In the genomic region with DNA sequence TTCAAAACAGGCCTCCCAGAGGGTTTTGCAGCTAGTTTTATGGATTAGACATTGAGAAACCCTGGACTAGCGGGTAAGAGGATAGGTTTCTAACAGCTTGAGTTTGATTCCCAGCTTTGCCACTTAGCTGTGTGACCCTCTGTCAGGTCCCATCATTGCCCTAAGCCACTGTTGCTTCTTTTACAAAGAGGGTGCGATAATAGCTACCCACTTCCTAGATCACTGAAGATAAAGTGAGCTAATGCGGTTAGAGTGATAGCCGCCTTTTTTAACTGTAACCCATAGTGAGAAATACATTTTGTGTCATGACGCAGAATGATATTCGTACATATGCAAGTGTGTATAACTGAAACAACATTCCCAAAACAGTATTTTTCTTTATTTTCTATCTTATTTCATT, we compare ENCODE assay signal across 27 cellular contexts. TPM values are rescaled to one million over a fixed set of nuclear protein-coding genes. Genes with fewer than 3 reads are reported as not detected.
"Had no signal": no experiment of that assay in that cellular context is flagged by ENCODE, and none has a peak within 500 bp of the region (broad histone marks: within the 10 kb centered on the region; RNA-seq: fewer than 3 reads in every experiment).

No MANE protein-coding gene starts in this region.

- H3K4me3 ChIP-seq: ascending aorta, coronary artery, gastroesophageal sphincter, right lobe of liver, skin epidermis, testis, uterus had no signal

- H3K4me3 Mint-ChIP-seq: activated T-helper 1 cell treated with anti-CD3 and anti-CD28 coated beads, Interleukin-12 subunit alpha, Interleukin-12 subunit beta, Interleukin-2, Interleukin-4 antibody, amounts not matched to agents 30 ng/mL and 10 ng/mL and 1 ng/mL, durations not matched to agents 14 hours and 24 hours and 36 hours; endodermal cell; memory B cell; neural crest cell; T-helper 1 cell treated with Interleukin-12 subunit alpha and Interleukin-12 subunit beta and Interleukin-4 antibody, amounts not matched to agents 30 μg/mL and 1 μg/mL, for 36 hours had no signal

- H3K27ac Mint-ChIP-seq: activated T-helper 1 cell treated with anti-CD3 and anti-CD28 coated beads, Interleukin-12 subunit alpha, Interleukin-12 subunit beta, Interleukin-2, Interleukin-4 antibody, amounts not matched to agents 30 ng/mL and 10 ng/mL and 1 ng/mL, durations not matched to agents 14 hours and 24 hours and 36 hours; endodermal cell; memory B cell; T-helper 1 cell treated with Interleukin-12 subunit alpha and Interleukin-12 subunit beta and Interleukin-4 antibody, amounts not matched to agents 30 μg/mL and 1 μg/mL, for 36 hours had no signal

- DNase-seq: activated gamma-delta T cell; activated naive CD4-positive, alpha-beta T cell treated with anti-CD3 and anti-CD28 coated beads, Interleukin-2, amount 50 U/mL, for 16 hours; cerebellar nuclear complex; head of caudate nucleus; islet precursor cell; left cardiac atrium; occipital lobe; posterior cingulate gyrus; right lobe of liver; stimulated activated CD4-positive, alpha-beta T cell treated with anti-CD3 and anti-CD28 coated beads, Interleukin-2, amount 100 ng/mL, for 24 hours; stimulated activated naive CD4-positive, alpha-beta T cell; testis; trophoblast cell; uterus had no signal

- H3K27me3 Mint-ChIP-seq: memory B cell had no signal

- H3K4me1 Mint-ChIP-seq: endodermal cell, neural crest cell had no signal

- H3K4me1 ChIP-seq: ascending aorta, right lobe of liver had no signal

- H3K27me3 ChIP-seq: ascending aorta, gastroesophageal sphincter, right lobe of liver, testis, uterus had no signal

- H3K36me3 ChIP-seq: uterus had no signal

- H3K27ac ChIP-seq: ascending aorta, coronary artery, epithelial cell of prostate, gastroesophageal sphincter, right lobe of liver, skin epidermis, testis, uterus, VCaP had no signal

- H3K9me3 ChIP-seq: ascending aorta, gastroesophageal sphincter, right lobe of liver, testis, uterus had no signal

- ATAC-seq: activated CD4-positive, CD25-positive, alpha-beta regulatory T cell treated with anti-CD3 and anti-CD28 coated beads, Interleukin-2, amount 50 U/mL, for 24 hours; gastroesophageal sphincter had no signal

- H3K9me3 Mint-ChIP-seq: activated T-helper 1 cell treated with anti-CD3 and anti-CD28 coated beads, Interleukin-12 subunit alpha, Interleukin-12 subunit beta, Interleukin-2, Interleukin-4 antibody, amounts not matched to agents 30 ng/mL and 10 ng/mL and 1 ng/mL, durations not matched to agents 14 hours and 24 hours and 36 hours; endodermal cell; memory B cell; neural crest cell; T-helper 1 cell treated with Interleukin-12 subunit alpha and Interleukin-12 subunit beta and Interleukin-4 antibody, amounts not matched to agents 30 μg/mL and 1 μg/mL, for 36 hours had no signal

RNA-seq across cellular contexts. Expression of gene CSF1R, which starts 40.3 kb away (rescaled TPM):
- total RNA-seq: endodermal cell, myocyte, neural crest cell had no signal
